11 cellular contexts compared by ENCODE assay signal in genomic region chr9:116163293-116164055, GRCh38. TPM values are rescaled to one million over a fixed set of nuclear protein-coding genes. Genes with fewer than 3 reads are reported as not detected.
A peak's percentile ranks its signal among the peaks of the same experiment; 100 is the strongest.
DNase-seq lines count a peak whose midpoint lies in the region; ATAC-seq and TF ChIP-seq lines count a peak whose summit lies in the region.
"Had no signal": no experiment of that assay in that cellular context is flagged by ENCODE, and none has a peak within 500 bp of the region (broad histone marks: within the 10 kb centered on the region; RNA-seq: fewer than 3 reads in every experiment).

No MANE protein-coding gene starts in this region.

- no peak overlapping the region for H3K9ac ChIP-seq in SK-N-SH

- ATAC-seq in SK-N-SH treated with all-trans-retinoic acid at 6 μM for 48 hours (no peak), GM19452 (IDR thresholded peaks at IDR 0.05; ENCODE audit: unreplicated experiment) (no peak), HG03159 (IDR thresholded peaks at IDR 0.05; ENCODE audit: unreplicated experiment) (no peak)
- ATAC-seq: activated CD8-positive, alpha-beta memory T cell treated with anti-CD3 and anti-CD28 coated beads, Interleukin-2, amount 10 ng/mL, durations not matched to agents 7 days and 5 days had no signal

- H3K36me3 ChIP-seq in SK-N-SH (replicated peaks in 1 of 2; ENCODE audit: control insufficient read depth in 1 of 2, insufficient read depth in 2 of 2, low read length in 1 of 2) (peaks cover 6 to 81% of the 10 kb centered on the region in 2 experiments), testis (ENCODE audit: low read depth, missing control alignments) (no peaks in the 10 kb centered on the region)

- no peak for TF ChIP-seq EP300 in SK-N-SH (IDR thresholded peaks at IDR 0.05; ENCODE audit: borderline replicate concordance in 1 of 2, low read depth in 1 of 2, low read length in 1 of 2)

- CTCF ChIA-PET in SK-N-SH (lab: Yijun Ruan, JAX) = interaction anchor here (0.7 to 2.7 kb wide), 3 partner anchors 8 to 573 kb away, joined by 3 to 11 read pairs (median 4); partner anchors contain the start of gene PAPPA

- no peak for TF ChIP-seq POLR2A in erythroblast (IDR thresholded peaks at IDR 0.05; ENCODE audit: low read length)
- no peak for TF ChIP-seq POLR2A in testis (IDR thresholded peaks at IDR 0.05)

- peaks cover 95% of the 10 kb centered on the region for H4K20me1 ChIP-seq in SK-N-SH (ENCODE audit: insufficient read depth)

- WGBS in SK-N-SH (ENCODE audit: low lambda C conversion rate) = 89% methylated on average over 2 of the region's 2 CpGs
- WGBS in testis, 2 donors = 88 to 95% methylated on average over 2 of the region's 2 CpGs

- DNase-seq in SK-N-SH = no peak
- DNase-seq in OCI-M1 (lab: John Stamatoyannopoulos, UW) = peak; percentile 42
- peak; percentile 34 to 47 for DNase-seq in erythroblast (lab: John Stamatoyannopoulos, UW)
- no peak for DNase-seq in testis
- no peak for DNase-seq in NCI-H1105 (lab: John Stamatoyannopoulos, UW)
- DNase-seq: activated CD8-positive, alpha-beta memory T cell treated with anti-CD3 and anti-CD28 coated beads, Interleukin-2, amount 10 ng/mL, durations not matched to agents 7 days and 5 days; small intestine had no signal

- no peaks in the 10 kb centered on the region for H3K27me3 ChIP-seq in SK-N-SH (ENCODE audit: insufficient read depth)
- no peaks in the 10 kb centered on the region for H3K27me3 ChIP-seq in testis

- peaks cover 35% of the 10 kb centered on the region for H3F3A ChIP-seq in SK-N-SH (replicated peaks; ENCODE audit: insufficient read depth)

- TF ChIP-seq CTCF in SK-N-SH (IDR thresholded peaks at IDR 0.05) (peak; percentile 55), testis (IDR thresholded peaks at IDR 0.05) (peak in 2 of 3 experiments; percentile 20 to 32)

- peaks cover 0 to 38% of the 10 kb centered on the region in 2 experiments; a peak in 1 of 4 replicates for H3K4me1 ChIP-seq in SK-N-SH (ENCODE audit: control insufficient read depth in 1 of 2, insufficient read depth in 2 of 2, low read depth in 1 of 2, low read length in 1 of 2)
- H3K4me1 ChIP-seq in testis = no peaks in the 10 kb centered on the region

- H3K79me2 ChIP-seq in SK-N-SH (ENCODE audit: insufficient read depth) = peaks cover 99% of the 10 kb centered on the region

- H3K4me3 ChIP-seq in SK-N-SH (ENCODE audit: low read depth in 2 of 2, low read length in 1 of 2) (no peak overlapping the region), testis (no peak overlapping the region)

- POLR2A ChIA-PET in SK-N-SH (lab: Yijun Ruan, JAX) = no interaction called here

- H3K4me2 ChIP-seq in SK-N-SH = no peak overlapping the region

- H3K9me2 ChIP-seq in SK-N-SH = no peaks in the 10 kb centered on the region

- H2AFZ ChIP-seq in SK-N-SH (ENCODE audit: low read depth) = no peak overlapping the region

- intact Hi-C loops in testis (cut with DNase I; ENCODE audit: low total_unique reads) = no loop called here

- no peaks in the 10 kb centered on the region for H3K9me3 ChIP-seq in SK-N-SH
- H3K9me3 ChIP-seq in testis = no peaks in the 10 kb centered on the region

- TF ChIP-seq RAD21 in SK-N-SH (IDR thresholded peaks at IDR 0.05; ENCODE audit: low read length) = peak; percentile 32; the same call in 1 of the 2 replicates

- H3K27ac ChIP-seq in SK-N-SH (ENCODE audit: low read depth in 2 of 2, low read length in 1 of 2) (peak overlapping the region in 1 of 2 experiments; percentile 16; a peak in 1 of 4 replicates), testis (no peak overlapping the region)
- H3K27ac ChIP-seq: HL-60 had no signal

TF ChIP-seq in SK-N-SH, 30 proteins besides CTCF, POLR2A, EP300 and RAD21:
- no peak for TF ChIP-seq IRF3 (IDR thresholded peaks at IDR 0.05; ENCODE audit: low read depth, low read length)
- no peak for TF ChIP-seq JUND (IDR thresholded peaks at IDR 0.05)
- TF ChIP-seq, protein P1, sequence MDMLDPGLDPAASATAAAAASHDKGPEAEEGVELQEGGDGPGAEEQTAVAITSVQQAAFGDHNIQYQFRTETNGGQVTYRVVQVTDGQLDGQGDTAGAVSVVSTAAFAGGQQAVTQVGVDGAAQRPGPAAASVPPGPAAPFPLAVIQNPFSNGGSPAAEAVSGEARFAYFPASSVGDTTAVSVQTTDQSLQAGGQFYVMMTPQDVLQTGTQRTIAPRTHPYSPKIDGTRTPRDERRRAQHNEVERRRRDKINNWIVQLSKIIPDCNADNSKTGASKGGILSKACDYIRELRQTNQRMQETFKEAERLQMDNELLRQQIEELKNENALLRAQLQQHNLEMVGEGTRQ (IDR thresholded peaks at IDR 0.05; ENCODE audit: borderline replicate concordance, low read depth, low read length) = no peak
- TF ChIP-seq EZH2phosphoT487 (IDR thresholded peaks at IDR 0.05; ENCODE audit: borderline replicate concordance, low read depth) = no peak
- TF ChIP-seq GABPA (IDR thresholded peaks at IDR 0.05; ENCODE audit: low read depth) = no peak
- TF ChIP-seq, protein P2, sequence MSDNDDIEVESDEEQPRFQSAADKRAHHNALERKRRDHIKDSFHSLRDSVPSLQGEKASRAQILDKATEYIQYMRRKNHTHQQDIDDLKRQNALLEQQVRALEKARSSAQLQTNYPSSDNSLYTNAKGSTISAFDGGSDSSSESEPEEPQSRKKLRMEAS (IDR thresholded peaks at IDR 0.05; ENCODE audit: low read depth) = no peak
- TF ChIP-seq NRF1 (IDR thresholded peaks at IDR 0.05; ENCODE audit: low read depth, low read length) = no peak
- TF ChIP-seq RCOR1 (IDR thresholded peaks at IDR 0.05; ENCODE audit: low read length) = no peak
- TF ChIP-seq MXI1 (IDR thresholded peaks at IDR 0.05; ENCODE audit: low read depth, low read length) = no peak
- TF ChIP-seq, protein P3, sequence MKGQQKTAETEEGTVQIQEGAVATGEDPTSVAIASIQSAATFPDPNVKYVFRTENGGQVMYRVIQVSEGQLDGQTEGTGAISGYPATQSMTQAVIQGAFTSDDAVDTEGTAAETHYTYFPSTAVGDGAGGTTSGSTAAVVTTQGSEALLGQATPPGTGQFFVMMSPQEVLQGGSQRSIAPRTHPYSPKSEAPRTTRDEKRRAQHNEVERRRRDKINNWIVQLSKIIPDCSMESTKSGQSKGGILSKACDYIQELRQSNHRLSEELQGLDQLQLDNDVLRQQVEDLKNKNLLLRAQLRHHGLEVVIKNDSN (IDR thresholded peaks at IDR 0.05; ENCODE audit: borderline replicate concordance, low read depth) = no peak
- no peak for TF ChIP-seq ELF1 (IDR thresholded peaks at IDR 0.05)

TF ChIP-seq in SK-N-SH treated with all-trans-retinoic acid at 6 μM for 48 hours, 23 proteins besides CTCF, POLR2A, EP300 and RAD21:
- TF ChIP-seq PATZ1 (CRISPR knock-in tag; IDR thresholded peaks at IDR 0.05; ENCODE audit: borderline replicate concordance) (no peak), RARB (CRISPR knock-in tag; IDR thresholded peaks at IDR 0.05) (no peak), ZC3H10 (CRISPR knock-in tag; IDR thresholded peaks at IDR 0.05) (no peak), SNAI2 (CRISPR knock-in tag; IDR thresholded peaks at IDR 0.05) (no peak), OSR1 (CRISPR knock-in tag; IDR thresholded peaks at IDR 0.05) (no peak)
TF ChIP-seq in SK-N-SH treated with all-trans-retinoic acid at 6 μM for 48 hours: peak in this region for 0.

RNA-seq across cellular contexts. Expression of gene PAPPA, which starts 9.9 kb away (rescaled TPM):
- polyA plus RNA-seq in SK-N-SH (2012; rRNA removed) = 44.5 and 45.1 TPM in 2 replicates
- polyA plus RNA-seq in SK-N-SH (2012; cell fraction: cytosol; rRNA removed) = 31.9 and 38.4 TPM in 2 replicates
- polyA plus RNA-seq in SK-N-SH (2012; cell fraction: nucleus; rRNA removed) = 44.9 and 75.9 TPM in 2 replicates
- 1 to 10 TPM; 1.9 to 5.1 TPM for total RNA-seq in testis
- 4.1 TPM for polyA plus RNA-seq in testis (ENCODE audit: insufficient read depth, low read depth, low replicate concordance)
- total RNA-seq: activated CD8-positive, alpha-beta memory T cell treated with anti-CD3 and anti-CD28 coated beads, Interleukin-2, amount 10 ng/mL, durations not matched to agents 7 days and 5 days had no signal

Comparison
In these comparisons a context has a peak if more than half of its experiments do, and no peak if none do; other contexts are left out.
1. DNase-seq: peak in OCI-M1 (single experiment) and erythroblast (2 of 2); none in SK-N-SH (single experiment), testis (single experiment) and NCI-H1105 (single experiment).